In the genomic region with DNA sequence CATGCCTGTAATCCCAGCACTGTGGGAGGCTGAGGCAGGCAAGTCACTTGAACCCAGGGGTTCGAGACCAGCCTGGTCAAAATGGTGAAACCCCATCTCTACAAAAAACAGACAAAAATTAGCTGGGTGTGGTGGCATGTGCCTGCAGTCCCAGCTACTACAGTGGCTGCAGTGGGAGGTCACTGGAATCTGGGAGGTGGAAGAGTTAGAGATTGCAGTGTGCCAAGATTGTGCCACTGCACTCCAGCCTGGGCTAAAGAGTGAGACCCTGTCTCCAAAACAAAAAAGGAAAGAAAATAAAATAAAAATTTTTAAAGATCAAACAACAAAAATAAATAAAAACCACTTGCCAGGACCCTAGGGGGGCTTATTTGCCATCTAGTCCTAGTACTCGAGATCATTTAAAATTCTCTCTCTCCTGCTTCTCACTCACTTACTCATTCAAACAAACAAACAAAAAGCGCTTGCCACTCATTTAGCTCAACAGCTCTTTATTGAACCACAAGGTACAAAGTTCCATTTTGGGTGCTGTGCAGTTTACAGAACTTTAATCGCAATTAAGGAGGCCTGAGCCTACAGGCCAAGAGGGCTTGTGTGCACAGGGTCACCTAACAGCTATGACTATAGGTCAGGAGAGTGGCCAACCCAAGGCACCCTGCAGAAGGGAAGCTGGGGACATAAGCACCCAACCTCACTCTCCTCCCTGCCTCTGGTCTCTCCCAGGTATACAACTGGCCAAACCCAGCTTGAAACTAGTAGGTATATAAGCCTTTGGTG, we compare ENCODE assay signal across 22 cellular contexts. TPM values are rescaled to one million over a fixed set of nuclear protein-coding genes. Genes with fewer than 3 reads are reported as not detected.
DNase-seq lines count a peak whose midpoint lies in the region; TF ChIP-seq lines count a peak whose summit lies in the region.
"Had no signal": no experiment of that assay in that cellular context is flagged by ENCODE, and none has a peak within 500 bp of the region (broad histone marks: within the 10 kb centered on the region; RNA-seq: fewer than 3 reads in every experiment).

No MANE protein-coding gene starts in this region.

- no peak overlapping the region for H3K4ac ChIP-seq in mesenchymal stem cell (ENCODE audit: low read depth in 1 of 2, low read length in 2 of 2)

- peaks cover 7% of the 10 kb centered on the region for H3K4me1 ChIP-seq in colonic mucosa
- peaks cover 12% of the 10 kb centered on the region for H3K4me1 ChIP-seq in mesenchymal stem cell (ENCODE audit: control insufficient read depth, insufficient read depth, low read depth, low read length)
- H3K4me1 ChIP-seq in sigmoid colon, result peaks cover 0 to 15% (median 4%) of the 10 kb centered on the region in 4 donors

- H3K18ac ChIP-seq in mesenchymal stem cell (ENCODE audit: low read depth in 1 of 2, low read length in 2 of 2), result no peak overlapping the region

- no peak for TF ChIP-seq EP300 in sigmoid colon (IDR thresholded peaks at IDR 0.05)

- no peak overlapping the region for H3K4me2 ChIP-seq in mesenchymal stem cell (ENCODE audit: low read length, poor library complexity, severe bottlenecking)
- H3K4me2 ChIP-seq: BLaER1 treated with 17β-estradiol and CSF1 and Interleukin-3, amounts not matched to agents 10 nM and 100 nM; SK-N-SH had no signal

- H2AFZ ChIP-seq in mesenchymal stem cell (ENCODE audit: low read depth, low read length), result no peak overlapping the region

- intact Hi-C loops in colonic mucosa (cut with DNase I), result no loop called here
- intact Hi-C loops in sigmoid colon (cut with DNase I), result no loop called here

- H3K23ac ChIP-seq in mesenchymal stem cell (ENCODE audit: low read length in 2 of 2), result no peak overlapping the region

- H3K79me1 ChIP-seq in mesenchymal stem cell (replicated peaks; ENCODE audit: low read length, poor library complexity, severe bottlenecking), result peaks cover 22% of the 10 kb centered on the region

- 89% methylated on average over 3 of the region's 4 CpGs for WGBS in mesenchymal stem cell
- WGBS in sigmoid colon, 2 donors, result 35 to 71% methylated on average over 4 of the region's 4 CpGs

- TF ChIP-seq POLR2A in sigmoid colon (IDR thresholded peaks at IDR 0.05), result no peak

- H2BK5ac ChIP-seq in mesenchymal stem cell (ENCODE audit: low read depth, low read length, poor library complexity, severe bottlenecking), result no peak overlapping the region

- no peak overlapping the region for H3K14ac ChIP-seq in mesenchymal stem cell (ENCODE audit: low read length in 2 of 2)

- H3K27ac ChIP-seq in colonic mucosa (peak overlapping the region; percentile 91), mesenchymal stem cell (ENCODE audit: low read length, poor library complexity, severe bottlenecking) (no peak overlapping the region), sigmoid colon (no peak overlapping the region)
- H3K27ac ChIP-seq: BLaER1 treated with 17β-estradiol and CSF1 and Interleukin-3, amounts not matched to agents 10 nM and 100 nM; HL-60 had no signal

- H3K9me3 ChIP-seq in colonic mucosa (no peaks in the 10 kb centered on the region), mesenchymal stem cell (ENCODE audit: control insufficient read depth, low read length) (no peaks in the 10 kb centered on the region), sigmoid colon (no peaks in the 10 kb centered on the region)
- H3K9me3 ChIP-seq: SK-N-SH had no signal

- H2BK15ac ChIP-seq in mesenchymal stem cell (ENCODE audit: low read depth, poor library complexity, severe bottlenecking), result no peak overlapping the region

- peak; percentile 40 for DNase-seq in HT-29 (ENCODE audit: low spot score)
- DNase-seq in colonic mucosa, result peak; percentile 70
- no peak for DNase-seq in mesenchymal stem cell
- peak; percentile 17 for DNase-seq in sigmoid colon
- no peak for DNase-seq in RPMI8226
- no peak for DNase-seq in cerebellar cortex (ENCODE audit: low spot score)
- DNase-seq in Ammon's horn (ENCODE audit: low spot score), result no peak
- DNase-seq: CD8-positive, alpha-beta T cell; DMS79; H7; HFFc6; Kasumi-1; NCI-H1105; NCI-H2081; NCI-H510A; NCI-H748 treated with DMSO at 0.1 percent for 48 hours; NK-92 treated with Interleukin-12 subunit alpha and Interleukin-12 subunit beta, amount 100 ng/mL, for 24 hours; SHP77 treated with DMSO at 0.1 percent for 48 hours; SK-N-SH had no signal

- H2BK120ac ChIP-seq in mesenchymal stem cell (ENCODE audit: low read depth, low read length), result no peak overlapping the region

- no peaks in the 10 kb centered on the region for H3K36me3 ChIP-seq in colonic mucosa
- peaks cover 3 to 20% of the 10 kb centered on the region in 2 experiments for H3K36me3 ChIP-seq in mesenchymal stem cell (ENCODE audit: control insufficient read depth in 1 of 2, insufficient read depth in 2 of 2, low read depth in 1 of 2, low read length in 2 of 2)
- no peaks in the 10 kb centered on the region for H3K36me3 ChIP-seq in sigmoid colon
- H3K36me3 ChIP-seq: BLaER1 treated with 17β-estradiol and CSF1 and Interleukin-3, amounts not matched to agents 10 nM and 100 nM had no signal

- H3K9ac ChIP-seq in colonic mucosa (ENCODE audit: low read depth in 2 of 2, low read length in 2 of 2), result peak overlapping the region in 1 of 2 donors; percentile 46
- H3K9ac ChIP-seq in mesenchymal stem cell (ENCODE audit: low read length), result no peak overlapping the region
- H3K9ac ChIP-seq: BLaER1 treated with 17β-estradiol and CSF1 and Interleukin-3, amounts not matched to agents 10 nM and 100 nM; SK-N-SH had no signal

- no peak overlapping the region for H4K91ac ChIP-seq in mesenchymal stem cell (ENCODE audit: low read length)

- no peak overlapping the region for H2BK12ac ChIP-seq in mesenchymal stem cell (ENCODE audit: low read length in 2 of 2)

- H3K27me3 ChIP-seq in colonic mucosa, result no peaks in the 10 kb centered on the region
- no peaks in the 10 kb centered on the region for H3K27me3 ChIP-seq in mesenchymal stem cell (ENCODE audit: control insufficient read depth in 1 of 2, insufficient read depth in 1 of 2, low read length in 2 of 2)
- H3K27me3 ChIP-seq in sigmoid colon, result peaks cover 0 to 12% (median 0%) of the 10 kb centered on the region in 3 donors
- H3K27me3 ChIP-seq: BLaER1 treated with 17β-estradiol and CSF1 and Interleukin-3, amounts not matched to agents 10 nM and 100 nM had no signal

- H3K4me3 ChIP-seq in colonic mucosa (no peak overlapping the region), mesenchymal stem cell (ENCODE audit: insufficient read depth in 1 of 2, low read depth in 1 of 2, low read length in 2 of 2) (no peak overlapping the region), sigmoid colon (no peak overlapping the region)
- H3K4me3 ChIP-seq: BLaER1 treated with 17β-estradiol and CSF1 and Interleukin-3, amounts not matched to agents 10 nM and 100 nM had no signal

- TF ChIP-seq CTCF in colonic mucosa (IDR thresholded peaks at IDR 0.05) (no peak), sigmoid colon (IDR thresholded peaks at IDR 0.05) (no peak)

- H2AK5ac ChIP-seq in mesenchymal stem cell (ENCODE audit: low read length, severe bottlenecking), result peak overlapping the region; percentile 0

- no peak overlapping the region for H4K8ac ChIP-seq in mesenchymal stem cell (ENCODE audit: low read length)

RNA-seq across cellular contexts. Expression of gene CHD9NB, which starts 4.4 kb away (rescaled TPM):
- total RNA-seq in HT-29 (2014; rRNA removed; shearing (Covaris generic)), result 3.4 and 4.1 TPM in 2 replicates
- total RNA-seq in colonic mucosa (1 to 10 TPM; 2.5 to 5.6 TPM), sigmoid colon (under 1 TPM in 2 of 4 donors, not detected in 2; 0.55 to 0.71 TPM)
- 1.2 TPM for polyA plus RNA-seq in mesenchymal stem cell (2013, experiment 1 of 2)
- polyA plus RNA-seq in mesenchymal stem cell (2013, experiment 2 of 2), result 1.00 TPM
- polyA plus RNA-seq in sigmoid colon, result 1 to 10 TPM; 4.6 to 9.5 (median 6.6) TPM
- total RNA-seq: CD8-positive, alpha-beta T cell; RPMI7951 had no signal

RNA-seq across cellular contexts. Expression of gene CHD9, which starts 6.5 kb away (rescaled TPM):
- total RNA-seq in HT-29 (2014; rRNA removed; shearing (Covaris generic)), result 8.1 and 15.2 TPM in 2 replicates
- total RNA-seq in colonic mucosa, result 10 to 100 TPM; 39.2 to 66.1 TPM
- polyA plus RNA-seq in mesenchymal stem cell (2013, experiment 1 of 2), result 20.1 TPM
- 23.7 TPM for polyA plus RNA-seq in mesenchymal stem cell (2013, experiment 2 of 2)
- 10 to 100 TPM; 55.5 to 88.5 (median 85.5) TPM for total RNA-seq in sigmoid colon
- 10 to 100 TPM; 13.8 to 20.1 (median 15.2) TPM for polyA plus RNA-seq in sigmoid colon

Comparison
In these comparisons a context has a peak if more than half of its experiments do, and no peak if none do; other contexts are left out.
1. DNase-seq: peak in HT-29 (single experiment), colonic mucosa (single experiment) and sigmoid colon (single experiment); none in mesenchymal stem cell (single experiment), RPMI8226 (single experiment), cerebellar cortex (single experiment) and Ammon's horn (single experiment).